12 cellular contexts compared by ENCODE assay signal in genomic region chr3:175307642-175308041, GRCh38.
DNase-seq lines count a peak whose midpoint lies in the region; ATAC-seq and TF ChIP-seq lines count a peak whose summit lies in the region.
"Had no signal": no experiment of that assay in that cellular context is flagged by ENCODE, and none has a peak within 500 bp of the region (broad histone marks: within the 10 kb centered on the region; RNA-seq: fewer than 3 reads in every experiment).

No MANE protein-coding gene starts in this region.

- ATAC-seq in GM19023 (IDR thresholded peaks at IDR 0.05; ENCODE audit: unreplicated experiment) (peak; percentile 63), HG03066 (IDR thresholded peaks at IDR 0.05; ENCODE audit: low read depth, unreplicated experiment) (peak; percentile 65), omental fat pad (ENCODE audit: low FRiP score) (no peak)
- ATAC-seq in activated CD8-positive, alpha-beta T cell treated with anti-CD3 and anti-CD28 coated beads, Interleukin-2, amount 10 ng/mL, durations not matched to agents 7 days and 5 days: no peak
- ATAC-seq in activated CD4-positive, CD25-positive, alpha-beta regulatory T cell treated with anti-CD3 and anti-CD28 coated beads, Interleukin-2, amount 50 U/mL, for 24 hours: no peak

- H3K4me3 Mint-ChIP-seq in activated CD8-positive, alpha-beta T cell treated with anti-CD3 and anti-CD28 coated beads, Interleukin-2, amount 10 ng/mL, durations not matched to agents 7 days and 5 days: no peak overlapping the region
- H3K4me3 Mint-ChIP-seq: activated naive CD4-positive, alpha-beta T cell treated with anti-CD3 and anti-CD28 coated beads for 36 hours; T-helper 1 cell treated with Interleukin-12 subunit alpha and Interleukin-12 subunit beta and Interleukin-4 antibody, amounts not matched to agents 30 μg/mL and 1 μg/mL, for 36 hours had no signal

- H3K4me1 Mint-ChIP-seq in activated CD8-positive, alpha-beta T cell treated with anti-CD3 and anti-CD28 coated beads, Interleukin-2, amount 10 ng/mL, durations not matched to agents 7 days and 5 days (ENCODE audit: low read depth): no peaks in the 10 kb centered on the region

- H3K36me3 Mint-ChIP-seq in activated CD8-positive, alpha-beta T cell treated with anti-CD3 and anti-CD28 coated beads, Interleukin-2, amount 10 ng/mL, durations not matched to agents 7 days and 5 days (ENCODE audit: low read depth): no peaks in the 10 kb centered on the region

- H3K27ac Mint-ChIP-seq in activated CD8-positive, alpha-beta T cell treated with anti-CD3 and anti-CD28 coated beads, Interleukin-2, amount 10 ng/mL, durations not matched to agents 7 days and 5 days: no peak overlapping the region
- H3K27ac Mint-ChIP-seq: activated naive CD4-positive, alpha-beta T cell treated with anti-CD3 and anti-CD28 coated beads for 36 hours; T-helper 1 cell treated with Interleukin-12 subunit alpha and Interleukin-12 subunit beta and Interleukin-4 antibody, amounts not matched to agents 30 μg/mL and 1 μg/mL, for 36 hours had no signal

- POLR2A ChIA-PET in activated CD8-positive, alpha-beta T cell treated with anti-CD3 and anti-CD28 coated beads, Interleukin-2, amount 10 ng/mL, durations not matched to agents 7 days and 5 days (lab: Charles Lee): no interaction called here

- H3K27ac ChIP-seq in VCaP: peak overlapping the region; percentile 48; the same call in 1 of the 2 replicates
- H3K27ac ChIP-seq: esophagus muscularis mucosa had no signal

- CTCF ChIA-PET in activated CD8-positive, alpha-beta T cell treated with anti-CD3 and anti-CD28 coated beads, Interleukin-2, amount 10 ng/mL, durations not matched to agents 7 days and 5 days (lab: Charles Lee): no interaction called here

- TF ChIP-seq CTCF in VCaP (conservative IDR thresholded peaks at IDR 0.05) (no peak), omental fat pad (IDR thresholded peaks at IDR 0.05) (no peak)

- H3K27me3 Mint-ChIP-seq in activated CD8-positive, alpha-beta T cell treated with anti-CD3 and anti-CD28 coated beads, Interleukin-2, amount 10 ng/mL, durations not matched to agents 7 days and 5 days (ENCODE audit: low read depth): no peaks in the 10 kb centered on the region

- H3K9me3 Mint-ChIP-seq in activated CD8-positive, alpha-beta T cell treated with anti-CD3 and anti-CD28 coated beads, Interleukin-2, amount 10 ng/mL, durations not matched to agents 7 days and 5 days (ENCODE audit: insufficient read depth): no peaks in the 10 kb centered on the region
- H3K9me3 Mint-ChIP-seq: activated naive CD4-positive, alpha-beta T cell treated with anti-CD3 and anti-CD28 coated beads for 36 hours; T-helper 1 cell treated with Interleukin-12 subunit alpha and Interleukin-12 subunit beta and Interleukin-4 antibody, amounts not matched to agents 30 μg/mL and 1 μg/mL, for 36 hours had no signal

- DNase-seq in renal cortical epithelial cell (ENCODE audit: low read depth) (peak; percentile 93), omental fat pad (ENCODE audit: low spot score) (no peak)
- no peak for DNase-seq in activated CD8-positive, alpha-beta T cell treated with anti-CD3 and anti-CD28 coated beads, Interleukin-2, amount 10 ng/mL, durations not matched to agents 7 days and 5 days
- DNase-seq: activated CD4-positive, alpha-beta T cell treated with anti-CD3 and anti-CD28 coated beads, Interleukin-2, amount 50 U/mL, for 48 hours; activated naive CD4-positive, alpha-beta T cell treated with anti-CD3 and anti-CD28 coated beads for 36 hours; caudate nucleus had no signal

Comparison
In these comparisons a context has a peak if more than half of its experiments do, and no peak if none do; other contexts are left out.
1. ATAC-seq: peak in GM19023 (single experiment) and HG03066 (single experiment); none in activated CD8-positive, alpha-beta T cell treated with anti-CD3 and anti-CD28 coated beads, Interleukin-2, amount 10 ng/mL, durations not matched to agents 7 days and 5 days (single experiment), activated CD4-positive, CD25-positive, alpha-beta regulatory T cell treated with anti-CD3 and anti-CD28 coated beads, Interleukin-2, amount 50 U/mL, for 24 hours (0 of 2) and omental fat pad (single experiment).